1 cellular context compared by ENCODE assay signal in the genomic region with DNA sequence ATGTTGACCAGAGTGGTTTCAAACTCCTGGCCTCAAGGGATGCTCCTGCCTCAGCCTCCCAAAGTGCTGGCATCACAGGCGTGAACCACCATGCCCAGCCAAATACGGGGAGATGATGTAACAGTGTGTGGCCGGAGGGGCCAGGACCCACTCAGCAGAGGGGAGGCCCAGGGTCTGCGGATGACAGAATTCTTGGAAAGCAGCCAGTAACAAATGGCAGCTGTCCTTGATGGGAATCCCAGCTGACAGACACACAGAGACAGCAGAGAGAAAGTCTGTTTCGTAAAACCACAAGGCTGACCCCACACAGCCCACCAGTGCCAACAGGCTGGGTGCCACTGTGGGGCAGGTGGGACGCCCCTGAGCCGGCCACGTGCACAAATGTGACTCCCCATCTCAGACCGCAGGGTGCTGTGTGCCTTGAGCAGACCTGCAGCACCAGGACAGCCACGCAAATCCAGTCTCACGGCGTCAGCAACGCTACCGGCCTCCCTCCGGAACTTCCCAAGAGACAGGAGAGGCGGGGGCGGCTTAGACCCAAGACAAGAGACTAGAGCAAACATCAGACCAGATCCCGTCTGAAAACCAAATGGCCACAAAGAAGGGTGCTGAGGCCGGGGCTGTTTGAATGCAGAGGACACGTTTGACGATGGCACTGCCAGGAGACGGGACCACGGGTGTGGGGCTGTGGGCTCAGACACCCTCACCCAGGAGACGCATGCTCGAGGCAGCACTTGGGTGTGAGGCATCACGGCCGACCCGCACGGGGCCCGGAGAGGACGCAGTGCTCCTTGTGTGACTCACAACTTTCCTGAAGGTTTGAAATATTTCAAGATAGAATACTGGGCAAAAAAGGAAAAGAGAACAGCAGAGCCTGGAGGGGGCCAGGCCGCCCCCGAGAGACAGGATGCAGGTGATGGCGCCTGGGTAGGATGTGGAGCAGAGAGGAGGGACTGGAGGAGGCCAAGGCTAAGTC.
TF ChIP-seq lines count a peak whose summit lies in the region.

No MANE protein-coding gene starts in this region.

TF ChIP-seq in H1, 55 proteins besides CTCF, POLR2A, EP300 and RAD21:
- TF ChIP-seq CREB1 (IDR thresholded peaks at IDR 0.05) (no peak), GTF2F1 (IDR thresholded peaks at IDR 0.05; ENCODE audit: borderline replicate concordance, low read depth, low read length) (no peak), KDM4A (IDR thresholded peaks at IDR 0.05; ENCODE audit: low read depth, low read length, severe bottlenecking) (no peak), SIN3A (conservative IDR thresholded peaks at IDR 0.05 in 1 of 2, IDR thresholded peaks at IDR 0.05 in 1 of 2; ENCODE audit: low read depth in 1 of 2, low read length in 2 of 2) (no peak), JUND (IDR thresholded peaks at IDR 0.05; ENCODE audit: low read length) (no peak), SIRT6 (IDR thresholded peaks at IDR 0.05; ENCODE audit: low read length) (no peak), RBBP5 (IDR thresholded peaks at IDR 0.05; ENCODE audit: borderline replicate concordance, low read depth, low read length) (no peak), CEBPB (IDR thresholded peaks at IDR 0.05; ENCODE audit: low read depth, low read length) (no peak), NANOG (IDR thresholded peaks at IDR 0.05; ENCODE audit: insufficient read depth, low read depth, low read length, poor library complexity, severe bottlenecking) (no peak), BRCA1 (IDR thresholded peaks at IDR 0.05; ENCODE audit: low read depth, low read length) (no peak), POLR2AphosphoS5 (IDR thresholded peaks at IDR 0.05; ENCODE audit: low read depth, low read length) (no peak), POU5F1 (IDR thresholded peaks at IDR 0.05; ENCODE audit: low read depth, low read length) (no peak), SUZ12 (IDR thresholded peaks at IDR 0.05; ENCODE audit: low read length) (no peak), ZNF274 (IDR thresholded peaks at IDR 0.05; ENCODE audit: borderline replicate concordance, extremely low read depth, low read length) (no peak), ASH2L (IDR thresholded peaks at IDR 0.05; ENCODE audit: low read length) (no peak)
- TF ChIP-seq, protein P1, sequence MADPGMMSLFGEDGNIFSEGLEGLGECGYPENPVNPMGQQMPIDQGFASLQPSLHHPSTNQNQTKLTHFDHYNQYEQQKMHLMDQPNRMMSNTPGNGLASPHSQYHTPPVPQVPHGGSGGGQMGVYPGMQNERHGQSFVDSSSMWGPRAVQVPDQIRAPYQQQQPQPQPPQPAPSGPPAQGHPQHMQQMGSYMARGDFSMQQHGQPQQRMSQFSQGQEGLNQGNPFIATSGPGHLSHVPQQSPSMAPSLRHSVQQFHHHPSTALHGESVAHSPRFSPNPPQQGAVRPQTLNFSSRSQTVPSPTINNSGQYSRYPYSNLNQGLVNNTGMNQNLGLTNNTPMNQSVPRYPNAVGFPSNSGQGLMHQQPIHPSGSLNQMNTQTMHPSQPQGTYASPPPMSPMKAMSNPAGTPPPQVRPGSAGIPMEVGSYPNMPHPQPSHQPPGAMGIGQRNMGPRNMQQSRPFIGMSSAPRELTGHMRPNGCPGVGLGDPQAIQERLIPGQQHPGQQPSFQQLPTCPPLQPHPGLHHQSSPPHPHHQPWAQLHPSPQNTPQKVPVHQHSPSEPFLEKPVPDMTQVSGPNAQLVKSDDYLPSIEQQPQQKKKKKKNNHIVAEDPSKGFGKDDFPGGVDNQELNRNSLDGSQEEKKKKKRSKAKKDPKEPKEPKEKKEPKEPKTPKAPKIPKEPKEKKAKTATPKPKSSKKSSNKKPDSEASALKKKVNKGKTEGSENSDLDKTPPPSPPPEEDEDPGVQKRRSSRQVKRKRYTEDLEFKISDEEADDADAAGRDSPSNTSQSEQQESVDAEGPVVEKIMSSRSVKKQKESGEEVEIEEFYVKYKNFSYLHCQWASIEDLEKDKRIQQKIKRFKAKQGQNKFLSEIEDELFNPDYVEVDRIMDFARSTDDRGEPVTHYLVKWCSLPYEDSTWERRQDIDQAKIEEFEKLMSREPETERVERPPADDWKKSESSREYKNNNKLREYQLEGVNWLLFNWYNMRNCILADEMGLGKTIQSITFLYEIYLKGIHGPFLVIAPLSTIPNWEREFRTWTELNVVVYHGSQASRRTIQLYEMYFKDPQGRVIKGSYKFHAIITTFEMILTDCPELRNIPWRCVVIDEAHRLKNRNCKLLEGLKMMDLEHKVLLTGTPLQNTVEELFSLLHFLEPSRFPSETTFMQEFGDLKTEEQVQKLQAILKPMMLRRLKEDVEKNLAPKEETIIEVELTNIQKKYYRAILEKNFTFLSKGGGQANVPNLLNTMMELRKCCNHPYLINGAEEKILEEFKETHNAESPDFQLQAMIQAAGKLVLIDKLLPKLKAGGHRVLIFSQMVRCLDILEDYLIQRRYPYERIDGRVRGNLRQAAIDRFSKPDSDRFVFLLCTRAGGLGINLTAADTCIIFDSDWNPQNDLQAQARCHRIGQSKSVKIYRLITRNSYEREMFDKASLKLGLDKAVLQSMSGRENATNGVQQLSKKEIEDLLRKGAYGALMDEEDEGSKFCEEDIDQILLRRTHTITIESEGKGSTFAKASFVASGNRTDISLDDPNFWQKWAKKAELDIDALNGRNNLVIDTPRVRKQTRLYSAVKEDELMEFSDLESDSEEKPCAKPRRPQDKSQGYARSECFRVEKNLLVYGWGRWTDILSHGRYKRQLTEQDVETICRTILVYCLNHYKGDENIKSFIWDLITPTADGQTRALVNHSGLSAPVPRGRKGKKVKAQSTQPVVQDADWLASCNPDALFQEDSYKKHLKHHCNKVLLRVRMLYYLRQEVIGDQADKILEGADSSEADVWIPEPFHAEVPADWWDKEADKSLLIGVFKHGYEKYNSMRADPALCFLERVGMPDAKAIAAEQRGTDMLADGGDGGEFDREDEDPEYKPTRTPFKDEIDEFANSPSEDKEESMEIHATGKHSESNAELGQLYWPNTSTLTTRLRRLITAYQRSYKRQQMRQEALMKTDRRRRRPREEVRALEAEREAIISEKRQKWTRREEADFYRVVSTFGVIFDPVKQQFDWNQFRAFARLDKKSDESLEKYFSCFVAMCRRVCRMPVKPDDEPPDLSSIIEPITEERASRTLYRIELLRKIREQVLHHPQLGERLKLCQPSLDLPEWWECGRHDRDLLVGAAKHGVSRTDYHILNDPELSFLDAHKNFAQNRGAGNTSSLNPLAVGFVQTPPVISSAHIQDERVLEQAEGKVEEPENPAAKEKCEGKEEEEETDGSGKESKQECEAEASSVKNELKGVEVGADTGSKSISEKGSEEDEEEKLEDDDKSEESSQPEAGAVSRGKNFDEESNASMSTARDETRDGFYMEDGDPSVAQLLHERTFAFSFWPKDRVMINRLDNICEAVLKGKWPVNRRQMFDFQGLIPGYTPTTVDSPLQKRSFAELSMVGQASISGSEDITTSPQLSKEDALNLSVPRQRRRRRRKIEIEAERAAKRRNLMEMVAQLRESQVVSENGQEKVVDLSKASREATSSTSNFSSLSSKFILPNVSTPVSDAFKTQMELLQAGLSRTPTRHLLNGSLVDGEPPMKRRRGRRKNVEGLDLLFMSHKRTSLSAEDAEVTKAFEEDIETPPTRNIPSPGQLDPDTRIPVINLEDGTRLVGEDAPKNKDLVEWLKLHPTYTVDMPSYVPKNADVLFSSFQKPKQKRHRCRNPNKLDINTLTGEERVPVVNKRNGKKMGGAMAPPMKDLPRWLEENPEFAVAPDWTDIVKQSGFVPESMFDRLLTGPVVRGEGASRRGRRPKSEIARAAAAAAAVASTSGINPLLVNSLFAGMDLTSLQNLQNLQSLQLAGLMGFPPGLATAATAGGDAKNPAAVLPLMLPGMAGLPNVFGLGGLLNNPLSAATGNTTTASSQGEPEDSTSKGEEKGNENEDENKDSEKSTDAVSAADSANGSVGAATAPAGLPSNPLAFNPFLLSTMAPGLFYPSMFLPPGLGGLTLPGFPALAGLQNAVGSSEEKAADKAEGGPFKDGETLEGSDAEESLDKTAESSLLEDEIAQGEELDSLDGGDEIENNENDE (IDR thresholded peaks at IDR 0.05; ENCODE audit: insufficient replicate concordance, low read length) = no peak
- TF ChIP-seq, protein P2, sequence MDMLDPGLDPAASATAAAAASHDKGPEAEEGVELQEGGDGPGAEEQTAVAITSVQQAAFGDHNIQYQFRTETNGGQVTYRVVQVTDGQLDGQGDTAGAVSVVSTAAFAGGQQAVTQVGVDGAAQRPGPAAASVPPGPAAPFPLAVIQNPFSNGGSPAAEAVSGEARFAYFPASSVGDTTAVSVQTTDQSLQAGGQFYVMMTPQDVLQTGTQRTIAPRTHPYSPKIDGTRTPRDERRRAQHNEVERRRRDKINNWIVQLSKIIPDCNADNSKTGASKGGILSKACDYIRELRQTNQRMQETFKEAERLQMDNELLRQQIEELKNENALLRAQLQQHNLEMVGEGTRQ (IDR thresholded peaks at IDR 0.05; ENCODE audit: low read length) = no peak
- TF ChIP-seq, protein P3, sequence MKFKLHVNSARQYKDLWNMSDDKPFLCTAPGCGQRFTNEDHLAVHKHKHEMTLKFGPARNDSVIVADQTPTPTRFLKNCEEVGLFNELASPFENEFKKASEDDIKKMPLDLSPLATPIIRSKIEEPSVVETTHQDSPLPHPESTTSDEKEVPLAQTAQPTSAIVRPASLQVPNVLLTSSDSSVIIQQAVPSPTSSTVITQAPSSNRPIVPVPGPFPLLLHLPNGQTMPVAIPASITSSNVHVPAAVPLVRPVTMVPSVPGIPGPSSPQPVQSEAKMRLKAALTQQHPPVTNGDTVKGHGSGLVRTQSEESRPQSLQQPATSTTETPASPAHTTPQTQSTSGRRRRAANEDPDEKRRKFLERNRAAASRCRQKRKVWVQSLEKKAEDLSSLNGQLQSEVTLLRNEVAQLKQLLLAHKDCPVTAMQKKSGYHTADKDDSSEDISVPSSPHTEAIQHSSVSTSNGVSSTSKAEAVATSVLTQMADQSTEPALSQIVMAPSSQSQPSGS (IDR thresholded peaks at IDR 0.05; ENCODE audit: low read length) = no peak
